Comparison of ENCODE assay signal across 24 cellular contexts in genomic region chrX:2748815-2749188, GRCh38. TPM values are rescaled to one million over a fixed set of nuclear protein-coding genes. Genes with fewer than 3 reads are reported as not detected.
A peak's percentile ranks its signal among the peaks of the same experiment; 100 is the strongest.
DNase-seq lines count a peak whose midpoint lies in the region; ATAC-seq, FAIRE-seq and TF ChIP-seq lines count a peak whose summit lies in the region.
"Had no signal": no experiment of that assay in that cellular context is flagged by ENCODE, and none has a peak within 500 bp of the region (broad histone marks: within the 10 kb centered on the region; RNA-seq: fewer than 3 reads in every experiment).

No MANE protein-coding gene starts in this region.

- POLR2A ChIA-PET in RWPE1 (lab: Yijun Ruan, JAX; ENCODE audit: low non-redundant PET), result no interaction called here

- no peaks in the 10 kb centered on the region for H3K36me3 ChIP-seq in keratinocyte (ENCODE audit: control insufficient read depth in 2 of 2, extremely low read depth in 1 of 2, insufficient read depth in 2 of 2, low read length in 2 of 2)

- TF ChIP-seq CTCF in RWPE1 (conservative IDR thresholded peaks at IDR 0.05; ENCODE audit: low read depth), result no peak
- no peak for TF ChIP-seq CTCF in keratinocyte (optimal IDR thresholded peaks at IDR 0.05 in 1 of 3, IDR thresholded peaks at IDR 0.05 in 1 of 3, conservative IDR thresholded peaks at IDR 0.05 in 1 of 3; ENCODE audit: extremely low read depth in 1 of 3, insufficient read depth in 2 of 3, low read length in 3 of 3)

- peaks cover 18% of the 10 kb centered on the region for H3K4me1 ChIP-seq in keratinocyte (ENCODE audit: control insufficient read depth, extremely low read depth, insufficient read depth, low read length)

- H3K4me3 Mint-ChIP-seq in activated naive CD8-positive, alpha-beta T cell treated with anti-CD3 and anti-CD28 coated beads for 36 hours, result no peak overlapping the region
- H3K4me3 Mint-ChIP-seq: B cell; CD4-positive, CD25-positive, alpha-beta regulatory T cell; CD8-positive, alpha-beta T cell had no signal

- dilution Hi-C loops in keratinocyte (cut with MboI; ENCODE audit: extremely low pct_ligation_motif_present, low sequenced_read_pairs), result no loop called here

- H3K27me3 Mint-ChIP-seq in activated naive CD8-positive, alpha-beta T cell treated with anti-CD3 and anti-CD28 coated beads for 36 hours, result no peaks in the 10 kb centered on the region
- H3K27me3 Mint-ChIP-seq: B cell; CD4-positive, CD25-positive, alpha-beta regulatory T cell had no signal

- peaks cover 7% of the 10 kb centered on the region for H3K79me2 ChIP-seq in keratinocyte (ENCODE audit: control insufficient read depth, insufficient read depth, low read length)

- no peak overlapping the region for H2AFZ ChIP-seq in keratinocyte (ENCODE audit: control insufficient read depth, low read length)
- H2AFZ ChIP-seq: GM23248 had no signal

- no peak overlapping the region for H3K4me3 ChIP-seq in keratinocyte (ENCODE audit: control insufficient read depth in 2 of 3, extremely low read depth in 1 of 3, insufficient read depth in 2 of 3, low read depth in 1 of 3, low read length in 3 of 3)
- H3K4me3 ChIP-seq: BLaER1, GM12878, GM23248 had no signal

- no peak overlapping the region for H3K9ac ChIP-seq in keratinocyte (ENCODE audit: control insufficient read depth, extremely low read depth, insufficient read depth, low read length)
- H3K9ac ChIP-seq: BLaER1, GM23248 had no signal

- H3K27me3 ChIP-seq in keratinocyte (ENCODE audit: control insufficient read depth, extremely low read depth, insufficient read depth, low read length), result no peaks in the 10 kb centered on the region
- H3K27me3 ChIP-seq: BLaER1 had no signal

- peak overlapping the region; percentile 16 for H3K4me2 ChIP-seq in keratinocyte (ENCODE audit: control insufficient read depth, extremely low read depth, insufficient read depth, low read depth, low read length)
- H3K4me2 ChIP-seq: BLaER1 had no signal

- H3K9me3 ChIP-seq in keratinocyte (ENCODE audit: control insufficient read depth, low read depth, low read length), result no peaks in the 10 kb centered on the region
- H3K9me3 ChIP-seq: BLaER1, Caco-2 had no signal

- no peaks in the 10 kb centered on the region for H3K9me1 ChIP-seq in keratinocyte (ENCODE audit: control insufficient read depth, extremely low read depth, insufficient read depth, low read length)

- H4K20me1 ChIP-seq in keratinocyte (ENCODE audit: control insufficient read depth, extremely low read depth, insufficient read depth, low read length), result no peaks in the 10 kb centered on the region
- H4K20me1 ChIP-seq: BLaER1 had no signal

- H3K36me3 Mint-ChIP-seq in activated naive CD8-positive, alpha-beta T cell treated with anti-CD3 and anti-CD28 coated beads for 36 hours, result no peaks in the 10 kb centered on the region

- CTCF ChIA-PET in RWPE1 (lab: Yijun Ruan, JAX), result no interaction called here

- no peak for ATAC-seq in GM18505 (IDR thresholded peaks at IDR 0.05; ENCODE audit: unreplicated experiment)
- ATAC-seq: CD8-positive, alpha-beta T cell; GM12878 had no signal

- H3K27ac ChIP-seq in RWPE1, result peak overlapping the region; percentile 77
- H3K27ac ChIP-seq in keratinocyte (ENCODE audit: control insufficient read depth, insufficient read depth, low read length), result peak overlapping the region; percentile 26
- H3K27ac ChIP-seq: BLaER1, C4-2B, GM23248 had no signal

- TF ChIP-seq POLR2A in GM12892 (IDR thresholded peaks at IDR 0.05; ENCODE audit: low read depth, low read length), result no peak
- no peak for TF ChIP-seq POLR2A in GM18505 (IDR thresholded peaks at IDR 0.05; ENCODE audit: borderline replicate concordance, extremely low read depth, insufficient read depth, insufficient read length)

- H3K4me1 Mint-ChIP-seq in activated naive CD8-positive, alpha-beta T cell treated with anti-CD3 and anti-CD28 coated beads for 36 hours, result no peaks in the 10 kb centered on the region
- H3K4me1 Mint-ChIP-seq: B cell had no signal

- FAIRE-seq in GM12892 (lab: Jason Lieb, UNC) (peak; percentile 27), keratinocyte (lab: Jason Lieb, UNC) (no peak)
- FAIRE-seq: D721Med, GM12878, H1 had no signal

- H3K9me3 Mint-ChIP-seq in activated naive CD8-positive, alpha-beta T cell treated with anti-CD3 and anti-CD28 coated beads for 36 hours, result no peaks in the 10 kb centered on the region
- H3K9me3 Mint-ChIP-seq: CD4-positive, CD25-positive, alpha-beta regulatory T cell; CD8-positive, alpha-beta T cell had no signal

- DNase-seq in GM12892 (ENCODE audit: insufficient read length) (no peak), RWPE1 (ENCODE audit: low spot score) (no peak), keratinocyte (ENCODE audit: low read depth, low spot score) (no peak), D341Med (ENCODE audit: low spot score) (no peak)
- no peak for DNase-seq in activated naive CD8-positive, alpha-beta T cell treated with anti-CD3 and anti-CD28 coated beads for 36 hours
- DNase-seq: Caco-2; CD4-positive, CD25-positive, alpha-beta regulatory T cell; CD8-positive, alpha-beta T cell; DMS 273 treated with DMSO at 0.1 percent for 48 hours; DMS79; EL; GDM1; H7; HCEC 1CT had no signal

- no peak overlapping the region for H3K27ac Mint-ChIP-seq in activated naive CD8-positive, alpha-beta T cell treated with anti-CD3 and anti-CD28 coated beads for 36 hours
- H3K27ac Mint-ChIP-seq: B cell; CD4-positive, CD25-positive, alpha-beta regulatory T cell; CD8-positive, alpha-beta T cell had no signal

RNA-seq across cellular contexts. Expression of gene XG, which starts 3.0 kb away (rescaled TPM):
- polyA plus RNA-seq in GM12892 (2012; ENCODE audit: missing spikeins), result not detected
- polyA plus RNA-seq in keratinocyte, result 56.5 to 74.4 TPM (median 70.9 TPM) in 3 replicates
- polyA plus RNA-seq in keratinocyte (2011; ENCODE audit: low read depth), result 17.7 TPM
- polyA plus RNA-seq in keratinocyte (2011; cell fraction: cytosol; rRNA removed), result 54.9 and 70.1 TPM in 2 replicates
- 87.6 and 94.9 TPM in 2 replicates for polyA plus RNA-seq in keratinocyte (2011; cell fraction: nucleus; rRNA removed)
- 46.5 and 57.1 TPM in 2 replicates for polyA plus RNA-seq in keratinocyte (2012; ENCODE audit: low replicate concordance)
- polyA minus RNA-seq in keratinocyte, result 20.9 to 40.6 TPM (median 37.7 TPM) in 3 replicates
- polyA minus RNA-seq in keratinocyte (2011; cell fraction: cytosol; rRNA and poly(A)+ RNA removed), result 48.2 TPM
- 44.5 and 64.5 TPM in 2 replicates for polyA minus RNA-seq in keratinocyte (2011; cell fraction: nucleus; rRNA and poly(A)+ RNA removed)
- total RNA-seq in activated naive CD8-positive, alpha-beta T cell treated with anti-CD3 and anti-CD28 coated beads for 36 hours, result not detected
- total RNA-seq: A172; B cell; CD4-positive, CD25-positive, alpha-beta regulatory T cell; CD8-positive, alpha-beta T cell; GM12878 had no signal
- polyA plus RNA-seq: AG04450; CD4-positive, CD25-positive, alpha-beta regulatory T cell; GM12878 had no signal

RNA-seq across cellular contexts. Expression of gene CD99, which starts 57.7 kb away (rescaled TPM):
- polyA plus RNA-seq in GM12892 (2012; ENCODE audit: missing spikeins), result 113 TPM
- polyA plus RNA-seq in keratinocyte, result 33.8 to 165 TPM (median 74.4 TPM) in 3 replicates
- 38.5 TPM for polyA plus RNA-seq in keratinocyte (2011; ENCODE audit: low read depth)
- 68.5 and 123 TPM in 2 replicates for polyA plus RNA-seq in keratinocyte (2011; cell fraction: cytosol; rRNA removed)
- polyA plus RNA-seq in keratinocyte (2011; cell fraction: nucleus; rRNA removed), result 96.6 and 113 TPM in 2 replicates
- polyA plus RNA-seq in keratinocyte (2012; ENCODE audit: low replicate concordance), result 71.6 and 247 TPM in 2 replicates
- 31.3 to 57.0 TPM (median 41.1 TPM) in 3 replicates for polyA minus RNA-seq in keratinocyte
- 60.2 TPM for polyA minus RNA-seq in keratinocyte (2011; cell fraction: cytosol; rRNA and poly(A)+ RNA removed)
- 26.3 and 33.7 TPM in 2 replicates for polyA minus RNA-seq in keratinocyte (2011; cell fraction: nucleus; rRNA and poly(A)+ RNA removed)
- 100 to 1,000 TPM; 112 to 116 TPM for total RNA-seq in activated naive CD8-positive, alpha-beta T cell treated with anti-CD3 and anti-CD28 coated beads for 36 hours
